Comparison of ENCODE assay signal across 24 cellular contexts in genomic region chr12:115132906-115133305, GRCh38.
"Had no signal": no experiment of that assay in that cellular context is flagged by ENCODE, and none has a peak within 500 bp of the region (broad histone marks: within the 10 kb centered on the region; RNA-seq: fewer than 3 reads in every experiment).

No MANE protein-coding gene starts in this region.

- H3K36me3 ChIP-seq: left lung, lower lobe of right lung, ovary, right atrium auricular region, right lobe of liver, stomach, thyroid gland, transverse colon, upper lobe of right lung had no signal

- DNase-seq: hypothalamus; immature natural killer cell; kidney; left colon; left lung; lower lobe of right lung; naive thymus-derived CD4-positive, alpha-beta T cell; ovary; right lobe of liver; stimulated activated CD4-positive, alpha-beta T cell treated with anti-CD3 and anti-CD28 coated beads, Interleukin-12 subunit alpha, Interleukin-12 subunit beta, amount 100 ng/mL, for 4 hours; stimulated activated CD4-positive, alpha-beta T cell treated with anti-CD3 and anti-CD28 coated beads, Interleukin-15, amount 100 ng/mL, for 24 hours; stimulated activated CD4-positive, alpha-beta T cell treated with anti-CD3 and anti-CD28 coated beads, Interleukin-2, amount 100 ng/mL, for 24 hours; stimulated activated CD4-positive, alpha-beta T cell treated with anti-CD3 and anti-CD28 coated beads, Interleukin-4, amount 100 ng/mL, for 1 hour; stimulated activated naive B cell treated with anti-CD40 and anti-IgM and Interleukin-4, amounts not matched to agents 10 μg/mL and 1 μg/mL and 100 μg/mL, for 72 hours; stimulated activated naive CD8-positive, alpha-beta T cell treated with anti-CD3 and anti-CD28 coated beads, Interleukin-15, Interleukin-2, amounts not matched to agents 100 U/mL and 50 U/mL, for 24 hours; stomach; testis; thyroid gland; transverse colon; upper lobe of right lung had no signal

- ATAC-seq: left colon; left lung; lower lobe of right lung; naive thymus-derived CD4-positive, alpha-beta T cell; natural killer cell treated with Interleukin-12 subunit alpha and Interleukin-12 subunit beta and Interleukin-15 and Interleukin-18, amount 100 ng/mL, for 72 hours; right lobe of liver; stimulated activated naive B cell treated with anti-CD40 and anti-IgM and Interleukin-4, amounts not matched to agents 10 μg/mL and 1 μg/mL and 100 μg/mL, for 72 hours; stimulated activated naive CD8-positive, alpha-beta T cell treated with anti-CD3 and anti-CD28 coated beads, Interleukin-15, Interleukin-2, amounts not matched to agents 100 U/mL and 50 U/mL, for 24 hours; upper lobe of right lung had no signal

- H3K27ac ChIP-seq: left lung, lower lobe of right lung, ovary, right atrium auricular region, right lobe of liver, stomach, testis, thyroid gland, transverse colon, upper lobe of right lung had no signal

- H3K4me1 ChIP-seq: left lung, lower lobe of right lung, testis, upper lobe of right lung had no signal

- H3K9me3 ChIP-seq: lower lobe of right lung, ovary, right lobe of liver, testis, thyroid gland, transverse colon, upper lobe of right lung had no signal

- H3K27me3 ChIP-seq: left lung, ovary, right atrium auricular region, right lobe of liver, stomach, testis, thyroid gland, transverse colon, upper lobe of right lung had no signal

- H3K4me3 ChIP-seq: left lung, lower lobe of right lung, ovary, right atrium auricular region, right lobe of liver, stomach, testis, thyroid gland, transverse colon, upper lobe of right lung had no signal

- FAIRE-seq: islet of Langerhans, kidney, urothelium cell line had no signal
